1 cellular context compared by ENCODE assay signal in the genomic region with DNA sequence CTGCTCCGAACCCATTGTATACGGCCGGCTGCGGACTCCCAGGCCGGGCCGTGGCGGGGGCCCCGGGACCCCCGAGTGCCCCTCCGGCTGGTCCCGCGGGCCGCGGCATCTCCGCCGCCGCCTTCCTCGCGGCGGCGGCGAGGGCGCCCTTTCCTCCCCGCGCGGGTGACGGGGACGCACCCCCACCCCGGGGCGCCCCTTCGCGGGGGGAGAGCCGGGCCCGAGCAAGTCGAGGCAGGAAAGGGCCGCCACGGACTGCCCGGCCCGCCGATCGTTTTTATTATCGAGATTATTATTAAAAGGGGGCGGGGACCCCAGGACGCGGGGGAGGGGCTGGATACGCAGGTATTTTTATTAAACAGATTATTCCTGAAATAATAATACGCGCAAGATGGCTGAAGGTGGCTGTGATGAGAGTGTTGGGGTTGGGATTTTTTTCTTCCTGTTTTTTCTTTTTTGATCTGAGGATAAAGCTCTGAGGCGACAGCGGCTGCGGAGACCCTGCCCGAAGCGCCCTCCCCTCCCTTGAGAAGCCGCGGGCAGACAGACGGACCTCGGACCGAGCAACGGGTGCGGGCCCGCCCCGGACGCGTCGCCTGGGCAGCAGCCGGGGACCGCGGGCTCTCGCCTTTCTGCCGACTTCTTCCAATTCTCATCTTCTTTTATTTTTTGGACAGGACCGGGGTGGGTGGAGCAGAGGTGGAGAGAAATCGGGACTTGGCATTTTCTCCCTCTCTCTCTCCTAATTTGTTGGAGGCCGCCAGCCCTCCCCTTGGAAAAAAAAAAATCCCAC.
TF ChIP-seq lines count a peak whose summit lies in the region.

No MANE protein-coding gene starts in this region.

TF ChIP-seq in GM12878, 131 proteins besides CTCF, POLR2A, EP300 and RAD21 (continued from another document and continues in another):
- TF ChIP-seq KAT2A (conservative IDR thresholded peaks at IDR 0.05; ENCODE audit: control insufficient read depth, low read depth, low read length) (no peak), CHD1 (IDR thresholded peaks at IDR 0.05; ENCODE audit: low read depth, low read length) (no peak), NR2F1 (conservative IDR thresholded peaks at IDR 0.05) (peak; percentile 49; the same call in 1 of the 2 replicates), EGR1 (IDR thresholded peaks at IDR 0.05; ENCODE audit: borderline replicate concordance in 1 of 2, low read depth in 2 of 2, low read length in 2 of 2) (peak in 1 of 2 experiments; percentile 6; a peak in 1 of 3 replicates), ZSCAN29 (IDR thresholded peaks at IDR 0.05) (0 out of 2 replicates have a peak, but pooled peaks have one; percentile 50), SMARCA5 (IDR thresholded peaks at IDR 0.05) (peak; percentile 79), SMAD5 (IDR thresholded peaks at IDR 0.05; ENCODE audit: low read depth) (no peak), ZNF384 (IDR thresholded peaks at IDR 0.05; ENCODE audit: borderline replicate concordance, low read depth, low read length) (no peak; the same call in 1 of the 2 replicates), NFIC (IDR thresholded peaks at IDR 0.05; ENCODE audit: low read depth, low read length) (no peak), FOXK2 (IDR thresholded peaks at IDR 0.05) (no peak), NFXL1 (IDR thresholded peaks at IDR 0.05; ENCODE audit: borderline replicate concordance) (no peak), RFX5 (IDR thresholded peaks at IDR 0.05; ENCODE audit: low read depth, low read length) (no peak), TCF12 (IDR thresholded peaks at IDR 0.05; ENCODE audit: low read depth, low read length) (no peak), MTA2 (IDR thresholded peaks at IDR 0.05; ENCODE audit: low read depth) (no peak), HCFC1 (IDR thresholded peaks at IDR 0.05; ENCODE audit: low read length) (no peak), ZNF622 (IDR thresholded peaks at IDR 0.05) (no peak), PAX8 (IDR thresholded peaks at IDR 0.05) (no peak), YY1 (IDR thresholded peaks at IDR 0.05; ENCODE audit: low read depth, low read length) (peak; percentile 56; the same call in 1 of the 2 replicates), GATAD2B (conservative IDR thresholded peaks at IDR 0.05; ENCODE audit: low read depth) (peak; percentile 75; the same call in 1 of the 2 replicates), TAF1 (IDR thresholded peaks at IDR 0.05; ENCODE audit: borderline replicate concordance, low read depth, low read length) (peak; percentile 32; the same call in 1 of the 2 replicates), NRF1 (conservative IDR thresholded peaks at IDR 0.05; ENCODE audit: low read depth, low read length) (no peak), RAD51 (IDR thresholded peaks at IDR 0.05) (no peak), MEF2B (IDR thresholded peaks at IDR 0.05; ENCODE audit: partially characterized antibody, poor library complexity, severe bottlenecking) (no peak), DPF2 (IDR thresholded peaks at IDR 0.05) (peak; percentile 74)
- TF ChIP-seq, protein P1, sequence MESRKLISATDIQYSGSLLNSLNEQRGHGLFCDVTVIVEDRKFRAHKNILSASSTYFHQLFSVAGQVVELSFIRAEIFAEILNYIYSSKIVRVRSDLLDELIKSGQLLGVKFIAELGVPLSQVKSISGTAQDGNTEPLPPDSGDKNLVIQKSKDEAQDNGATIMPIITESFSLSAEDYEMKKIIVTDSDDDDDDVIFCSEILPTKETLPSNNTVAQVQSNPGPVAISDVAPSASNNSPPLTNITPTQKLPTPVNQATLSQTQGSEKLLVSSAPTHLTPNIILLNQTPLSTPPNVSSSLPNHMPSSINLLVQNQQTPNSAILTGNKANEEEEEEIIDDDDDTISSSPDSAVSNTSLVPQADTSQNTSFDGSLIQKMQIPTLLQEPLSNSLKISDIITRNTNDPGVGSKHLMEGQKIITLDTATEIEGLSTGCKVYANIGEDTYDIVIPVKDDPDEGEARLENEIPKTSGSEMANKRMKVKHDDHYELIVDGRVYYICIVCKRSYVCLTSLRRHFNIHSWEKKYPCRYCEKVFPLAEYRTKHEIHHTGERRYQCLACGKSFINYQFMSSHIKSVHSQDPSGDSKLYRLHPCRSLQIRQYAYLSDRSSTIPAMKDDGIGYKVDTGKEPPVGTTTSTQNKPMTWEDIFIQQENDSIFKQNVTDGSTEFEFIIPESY (IDR thresholded peaks at IDR 0.05), result no peak
- TF ChIP-seq, protein P2, sequence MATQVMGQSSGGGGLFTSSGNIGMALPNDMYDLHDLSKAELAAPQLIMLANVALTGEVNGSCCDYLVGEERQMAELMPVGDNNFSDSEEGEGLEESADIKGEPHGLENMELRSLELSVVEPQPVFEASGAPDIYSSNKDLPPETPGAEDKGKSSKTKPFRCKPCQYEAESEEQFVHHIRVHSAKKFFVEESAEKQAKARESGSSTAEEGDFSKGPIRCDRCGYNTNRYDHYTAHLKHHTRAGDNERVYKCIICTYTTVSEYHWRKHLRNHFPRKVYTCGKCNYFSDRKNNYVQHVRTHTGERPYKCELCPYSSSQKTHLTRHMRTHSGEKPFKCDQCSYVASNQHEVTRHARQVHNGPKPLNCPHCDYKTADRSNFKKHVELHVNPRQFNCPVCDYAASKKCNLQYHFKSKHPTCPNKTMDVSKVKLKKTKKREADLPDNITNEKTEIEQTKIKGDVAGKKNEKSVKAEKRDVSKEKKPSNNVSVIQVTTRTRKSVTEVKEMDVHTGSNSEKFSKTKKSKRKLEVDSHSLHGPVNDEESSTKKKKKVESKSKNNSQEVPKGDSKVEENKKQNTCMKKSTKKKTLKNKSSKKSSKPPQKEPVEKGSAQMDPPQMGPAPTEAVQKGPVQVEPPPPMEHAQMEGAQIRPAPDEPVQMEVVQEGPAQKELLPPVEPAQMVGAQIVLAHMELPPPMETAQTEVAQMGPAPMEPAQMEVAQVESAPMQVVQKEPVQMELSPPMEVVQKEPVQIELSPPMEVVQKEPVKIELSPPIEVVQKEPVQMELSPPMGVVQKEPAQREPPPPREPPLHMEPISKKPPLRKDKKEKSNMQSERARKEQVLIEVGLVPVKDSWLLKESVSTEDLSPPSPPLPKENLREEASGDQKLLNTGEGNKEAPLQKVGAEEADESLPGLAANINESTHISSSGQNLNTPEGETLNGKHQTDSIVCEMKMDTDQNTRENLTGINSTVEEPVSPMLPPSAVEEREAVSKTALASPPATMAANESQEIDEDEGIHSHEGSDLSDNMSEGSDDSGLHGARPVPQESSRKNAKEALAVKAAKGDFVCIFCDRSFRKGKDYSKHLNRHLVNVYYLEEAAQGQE (IDR thresholded peaks at IDR 0.05; ENCODE audit: low read depth, low read length), result no peak
- TF ChIP-seq, protein P3, sequence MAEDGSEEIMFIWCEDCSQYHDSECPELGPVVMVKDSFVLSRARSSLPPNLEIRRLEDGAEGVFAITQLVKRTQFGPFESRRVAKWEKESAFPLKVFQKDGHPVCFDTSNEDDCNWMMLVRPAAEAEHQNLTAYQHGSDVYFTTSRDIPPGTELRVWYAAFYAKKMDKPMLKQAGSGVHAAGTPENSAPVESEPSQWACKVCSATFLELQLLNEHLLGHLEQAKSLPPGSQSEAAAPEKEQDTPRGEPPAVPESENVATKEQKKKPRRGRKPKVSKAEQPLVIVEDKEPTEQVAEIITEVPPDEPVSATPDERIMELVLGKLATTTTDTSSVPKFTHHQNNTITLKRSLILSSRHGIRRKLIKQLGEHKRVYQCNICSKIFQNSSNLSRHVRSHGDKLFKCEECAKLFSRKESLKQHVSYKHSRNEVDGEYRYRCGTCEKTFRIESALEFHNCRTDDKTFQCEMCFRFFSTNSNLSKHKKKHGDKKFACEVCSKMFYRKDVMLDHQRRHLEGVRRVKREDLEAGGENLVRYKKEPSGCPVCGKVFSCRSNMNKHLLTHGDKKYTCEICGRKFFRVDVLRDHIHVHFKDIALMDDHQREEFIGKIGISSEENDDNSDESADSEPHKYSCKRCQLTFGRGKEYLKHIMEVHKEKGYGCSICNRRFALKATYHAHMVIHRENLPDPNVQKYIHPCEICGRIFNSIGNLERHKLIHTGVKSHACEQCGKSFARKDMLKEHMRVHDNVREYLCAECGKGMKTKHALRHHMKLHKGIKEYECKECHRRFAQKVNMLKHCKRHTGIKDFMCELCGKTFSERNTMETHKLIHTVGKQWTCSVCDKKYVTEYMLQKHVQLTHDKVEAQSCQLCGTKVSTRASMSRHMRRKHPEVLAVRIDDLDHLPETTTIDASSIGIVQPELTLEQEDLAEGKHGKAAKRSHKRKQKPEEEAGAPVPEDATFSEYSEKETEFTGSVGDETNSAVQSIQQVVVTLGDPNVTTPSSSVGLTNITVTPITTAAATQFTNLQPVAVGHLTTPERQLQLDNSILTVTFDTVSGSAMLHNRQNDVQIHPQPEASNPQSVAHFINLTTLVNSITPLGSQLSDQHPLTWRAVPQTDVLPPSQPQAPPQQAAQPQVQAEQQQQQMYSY (CRISPR knock-in tag; IDR thresholded peaks at IDR 0.05), result no peak
- TF ChIP-seq, protein P4, sequence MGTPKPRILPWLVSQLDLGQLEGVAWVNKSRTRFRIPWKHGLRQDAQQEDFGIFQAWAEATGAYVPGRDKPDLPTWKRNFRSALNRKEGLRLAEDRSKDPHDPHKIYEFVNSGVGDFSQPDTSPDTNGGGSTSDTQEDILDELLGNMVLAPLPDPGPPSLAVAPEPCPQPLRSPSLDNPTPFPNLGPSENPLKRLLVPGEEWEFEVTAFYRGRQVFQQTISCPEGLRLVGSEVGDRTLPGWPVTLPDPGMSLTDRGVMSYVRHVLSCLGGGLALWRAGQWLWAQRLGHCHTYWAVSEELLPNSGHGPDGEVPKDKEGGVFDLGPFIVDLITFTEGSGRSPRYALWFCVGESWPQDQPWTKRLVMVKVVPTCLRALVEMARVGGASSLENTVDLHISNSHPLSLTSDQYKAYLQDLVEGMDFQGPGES (IDR thresholded peaks at IDR 0.05), result no peak
- TF ChIP-seq, protein P5, sequence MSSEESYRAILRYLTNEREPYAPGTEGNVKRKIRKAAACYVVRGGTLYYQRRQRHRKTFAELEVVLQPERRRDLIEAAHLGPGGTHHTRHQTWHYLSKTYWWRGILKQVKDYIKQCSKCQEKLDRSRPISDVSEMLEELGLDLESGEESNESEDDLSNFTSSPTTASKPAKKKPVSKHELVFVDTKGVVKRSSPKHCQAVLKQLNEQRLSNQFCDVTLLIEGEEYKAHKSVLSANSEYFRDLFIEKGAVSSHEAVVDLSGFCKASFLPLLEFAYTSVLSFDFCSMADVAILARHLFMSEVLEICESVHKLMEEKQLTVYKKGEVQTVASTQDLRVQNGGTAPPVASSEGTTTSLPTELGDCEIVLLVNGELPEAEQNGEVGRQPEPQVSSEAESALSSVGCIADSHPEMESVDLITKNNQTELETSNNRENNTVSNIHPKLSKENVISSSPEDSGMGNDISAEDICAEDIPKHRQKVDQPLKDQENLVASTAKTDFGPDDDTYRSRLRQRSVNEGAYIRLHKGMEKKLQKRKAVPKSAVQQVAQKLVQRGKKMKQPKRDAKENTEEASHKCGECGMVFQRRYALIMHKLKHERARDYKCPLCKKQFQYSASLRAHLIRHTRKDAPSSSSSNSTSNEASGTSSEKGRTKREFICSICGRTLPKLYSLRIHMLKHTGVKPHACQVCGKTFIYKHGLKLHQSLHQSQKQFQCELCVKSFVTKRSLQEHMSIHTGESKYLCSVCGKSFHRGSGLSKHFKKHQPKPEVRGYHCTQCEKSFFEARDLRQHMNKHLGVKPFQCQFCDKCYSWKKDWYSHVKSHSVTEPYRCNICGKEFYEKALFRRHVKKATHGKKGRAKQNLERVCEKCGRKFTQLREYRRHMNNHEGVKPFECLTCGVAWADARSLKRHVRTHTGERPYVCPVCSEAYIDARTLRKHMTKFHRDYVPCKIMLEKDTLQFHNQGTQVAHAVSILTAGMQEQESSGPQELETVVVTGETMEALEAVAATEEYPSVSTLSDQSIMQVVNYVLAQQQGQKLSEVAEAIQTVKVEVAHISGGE (CRISPR knock-in tag; IDR thresholded peaks at IDR 0.05), result no peak
- TF ChIP-seq, protein P6, sequence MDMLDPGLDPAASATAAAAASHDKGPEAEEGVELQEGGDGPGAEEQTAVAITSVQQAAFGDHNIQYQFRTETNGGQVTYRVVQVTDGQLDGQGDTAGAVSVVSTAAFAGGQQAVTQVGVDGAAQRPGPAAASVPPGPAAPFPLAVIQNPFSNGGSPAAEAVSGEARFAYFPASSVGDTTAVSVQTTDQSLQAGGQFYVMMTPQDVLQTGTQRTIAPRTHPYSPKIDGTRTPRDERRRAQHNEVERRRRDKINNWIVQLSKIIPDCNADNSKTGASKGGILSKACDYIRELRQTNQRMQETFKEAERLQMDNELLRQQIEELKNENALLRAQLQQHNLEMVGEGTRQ (IDR thresholded peaks at IDR 0.05; ENCODE audit: borderline replicate concordance, low read depth, low read length), result no peak
- TF ChIP-seq, protein P7, sequence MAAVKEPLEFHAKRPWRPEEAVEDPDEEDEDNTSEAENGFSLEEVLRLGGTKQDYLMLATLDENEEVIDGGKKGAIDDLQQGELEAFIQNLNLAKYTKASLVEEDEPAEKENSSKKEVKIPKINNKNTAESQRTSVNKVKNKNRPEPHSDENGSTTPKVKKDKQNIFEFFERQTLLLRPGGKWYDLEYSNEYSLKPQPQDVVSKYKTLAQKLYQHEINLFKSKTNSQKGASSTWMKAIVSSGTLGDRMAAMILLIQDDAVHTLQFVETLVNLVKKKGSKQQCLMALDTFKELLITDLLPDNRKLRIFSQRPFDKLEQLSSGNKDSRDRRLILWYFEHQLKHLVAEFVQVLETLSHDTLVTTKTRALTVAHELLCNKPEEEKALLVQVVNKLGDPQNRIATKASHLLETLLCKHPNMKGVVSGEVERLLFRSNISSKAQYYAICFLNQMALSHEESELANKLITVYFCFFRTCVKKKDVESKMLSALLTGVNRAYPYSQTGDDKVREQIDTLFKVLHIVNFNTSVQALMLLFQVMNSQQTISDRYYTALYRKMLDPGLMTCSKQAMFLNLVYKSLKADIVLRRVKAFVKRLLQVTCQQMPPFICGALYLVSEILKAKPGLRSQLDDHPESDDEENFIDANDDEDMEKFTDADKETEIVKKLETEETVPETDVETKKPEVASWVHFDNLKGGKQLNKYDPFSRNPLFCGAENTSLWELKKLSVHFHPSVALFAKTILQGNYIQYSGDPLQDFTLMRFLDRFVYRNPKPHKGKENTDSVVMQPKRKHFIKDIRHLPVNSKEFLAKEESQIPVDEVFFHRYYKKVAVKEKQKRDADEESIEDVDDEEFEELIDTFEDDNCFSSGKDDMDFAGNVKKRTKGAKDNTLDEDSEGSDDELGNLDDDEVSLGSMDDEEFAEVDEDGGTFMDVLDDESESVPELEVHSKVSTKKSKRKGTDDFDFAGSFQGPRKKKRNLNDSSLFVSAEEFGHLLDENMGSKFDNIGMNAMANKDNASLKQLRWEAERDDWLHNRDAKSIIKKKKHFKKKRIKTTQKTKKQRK (IDR thresholded peaks at IDR 0.05; ENCODE audit: low read depth, low read length), result no peak
- TF ChIP-seq, protein P8, sequence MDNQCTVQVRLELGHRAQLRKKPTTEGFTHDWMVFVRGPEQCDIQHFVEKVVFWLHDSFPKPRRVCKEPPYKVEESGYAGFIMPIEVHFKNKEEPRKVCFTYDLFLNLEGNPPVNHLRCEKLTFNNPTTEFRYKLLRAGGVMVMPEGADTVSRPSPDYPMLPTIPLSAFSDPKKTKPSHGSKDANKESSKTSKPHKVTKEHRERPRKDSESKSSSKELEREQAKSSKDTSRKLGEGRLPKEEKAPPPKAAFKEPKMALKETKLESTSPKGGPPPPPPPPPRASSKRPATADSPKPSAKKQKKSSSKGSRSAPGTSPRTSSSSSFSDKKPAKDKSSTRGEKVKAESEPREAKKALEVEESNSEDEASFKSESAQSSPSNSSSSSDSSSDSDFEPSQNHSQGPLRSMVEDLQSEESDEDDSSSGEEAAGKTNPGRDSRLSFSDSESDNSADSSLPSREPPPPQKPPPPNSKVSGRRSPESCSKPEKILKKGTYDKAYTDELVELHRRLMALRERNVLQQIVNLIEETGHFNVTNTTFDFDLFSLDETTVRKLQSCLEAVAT (IDR thresholded peaks at IDR 0.05), result peak; percentile 62; the same call in 1 of the 2 replicates
